In genomic region chrX:134365923-134366322, GRCh38 we compare ENCODE assay signal across 28 cellular contexts. TPM values are rescaled to one million over a fixed set of nuclear protein-coding genes. Genes with fewer than 3 reads are reported as not detected.
DNase-seq lines count a peak whose midpoint lies in the region; FAIRE-seq and TF ChIP-seq lines count a peak whose summit lies in the region.
"Had no signal": no experiment of that assay in that cellular context is flagged by ENCODE, and none has a peak within 500 bp of the region (broad histone marks: within the 10 kb centered on the region; RNA-seq: fewer than 3 reads in every experiment).

No MANE protein-coding gene starts in this region.

- H3K36me3 ChIP-seq in keratinocyte (ENCODE audit: control insufficient read depth in 2 of 2, extremely low read depth in 1 of 2, insufficient read depth in 2 of 2, low read length in 2 of 2) (no peaks in the 10 kb centered on the region), GM23248 (ENCODE audit: low read depth) (no peaks in the 10 kb centered on the region)
- H3K36me3 ChIP-seq: brain microvascular endothelial cell, gastroesophageal sphincter, ovary, right lobe of liver, SJCRH30, stomach, transverse colon had no signal

- H3K4me1 ChIP-seq in keratinocyte (ENCODE audit: control insufficient read depth, extremely low read depth, insufficient read depth, low read length) (peaks cover 3% of the 10 kb centered on the region), GM23248 (ENCODE audit: insufficient read depth) (no peaks in the 10 kb centered on the region)
- H3K4me1 ChIP-seq: gastroesophageal sphincter, right lobe of liver, SJCRH30, stomach, transverse colon had no signal

- 85 to 89% methylated on average over 2 of the region's 2 CpGs for WGBS in GM23248 (ENCODE audit: low coverage in 1 of 2, low lambda C conversion rate in 2 of 2, missing lambda C conversion rate in 2 of 2), 2 experiments

- H3K9me2 ChIP-seq in GM23248 (ENCODE audit: insufficient read depth): no peaks in the 10 kb centered on the region

- DNase-seq in ELR (ENCODE audit: low read depth) (peak; percentile 50), HT1080 (ENCODE audit: low read depth) (peak; percentile 2), RKO (ENCODE audit: low spot score) (peak; percentile 49), keratinocyte (ENCODE audit: low read depth, low spot score) (peak; percentile 19), GOT3 (lab: John Stamatoyannopoulos, UW) (no peak), AML-193 (lab: John Stamatoyannopoulos, UW) (no peak), GM23248 (no peak)
- DNase-seq: activated CD8-positive, alpha-beta memory T cell treated with anti-CD3 and anti-CD28 coated beads for 24 hours; activated T-cell treated with anti-CD3 and anti-CD28 coated beads, Interleukin-2, amount 50 U/mL, for 1 hour; brain microvascular endothelial cell; CD4-positive, alpha-beta T cell; GDM1; hypothalamus; NCI-H1436; NCI-H446; NK-92 treated with Interleukin-12 subunit alpha and Interleukin-12 subunit beta, amount 100 ng/mL, for 24 hours; ovary; right lobe of liver; SJCRH30; stimulated activated CD4-positive, alpha-beta T cell treated with anti-CD3 and anti-CD28 coated beads, Interleukin-15, amount 100 ng/mL, for 24 hours; stomach; T-helper 1 cell; transverse colon had no signal

- H3K27me3 ChIP-seq in keratinocyte (ENCODE audit: control insufficient read depth, extremely low read depth, insufficient read depth, low read length) (no peaks in the 10 kb centered on the region), GM23248 (replicated peaks; ENCODE audit: insufficient read depth) (no peaks in the 10 kb centered on the region)
- H3K27me3 ChIP-seq: brain microvascular endothelial cell, gastroesophageal sphincter, ovary, right lobe of liver, SJCRH30, stomach, transverse colon had no signal

- peak overlapping the region; percentile 22 for H2AFZ ChIP-seq in keratinocyte (ENCODE audit: control insufficient read depth, low read length)
- no peak overlapping the region for H2AFZ ChIP-seq in GM23248

- H3K79me2 ChIP-seq in keratinocyte (ENCODE audit: control insufficient read depth, insufficient read depth, low read length) (no peaks in the 10 kb centered on the region), GM23248 (ENCODE audit: insufficient read depth) (no peaks in the 10 kb centered on the region)

- in situ Hi-C loops in GM23248 (cut with MboI): no loop called here

- peak overlapping the region; percentile 48 for H3K4me2 ChIP-seq in keratinocyte (ENCODE audit: control insufficient read depth, extremely low read depth, insufficient read depth, low read depth, low read length)
- H3K4me2 ChIP-seq in GM23248 (ENCODE audit: unreplicated experiment): no peak overlapping the region

- H3K4me3 ChIP-seq in keratinocyte (ENCODE audit: control insufficient read depth in 2 of 3, extremely low read depth in 1 of 3, insufficient read depth in 2 of 3, low read depth in 1 of 3, low read length in 3 of 3) (peak overlapping the region in 1 of 3 experiments; percentile 14), GM23248 (no peak overlapping the region)
- H3K4me3 ChIP-seq: gastroesophageal sphincter, ovary, right lobe of liver, SJCRH30, stomach, transverse colon had no signal

- TF ChIP-seq CTCF in keratinocyte (optimal IDR thresholded peaks at IDR 0.05 in 1 of 3, IDR thresholded peaks at IDR 0.05 in 1 of 3, conservative IDR thresholded peaks at IDR 0.05 in 1 of 3; ENCODE audit: extremely low read depth in 1 of 3, insufficient read depth in 2 of 3, low read length in 3 of 3): no peak

- H3K9me1 ChIP-seq in keratinocyte (ENCODE audit: control insufficient read depth, extremely low read depth, insufficient read depth, low read length): no peaks in the 10 kb centered on the region

- H3K27ac ChIP-seq in keratinocyte (ENCODE audit: control insufficient read depth, insufficient read depth, low read length): no peak overlapping the region
- H3K27ac ChIP-seq in GM23248: no peak overlapping the region
- H3K27ac ChIP-seq: brain microvascular endothelial cell, gastroesophageal sphincter, ovary, right lobe of liver, SJCRH30, stomach, transverse colon had no signal

- no peaks in the 10 kb centered on the region for H3K9me3 ChIP-seq in keratinocyte (ENCODE audit: control insufficient read depth, low read depth, low read length)
- no peaks in the 10 kb centered on the region for H3K9me3 ChIP-seq in GM23248 (ENCODE audit: low read depth)
- H3K9me3 ChIP-seq: gastroesophageal sphincter, ovary, right lobe of liver, SJCRH30, stomach, transverse colon had no signal

- H3K9ac ChIP-seq in keratinocyte (ENCODE audit: control insufficient read depth, extremely low read depth, insufficient read depth, low read length) (no peak overlapping the region), GM23248 (no peak overlapping the region)

- no peaks in the 10 kb centered on the region for H4K20me1 ChIP-seq in keratinocyte (ENCODE audit: control insufficient read depth, extremely low read depth, insufficient read depth, low read length)
- no peaks in the 10 kb centered on the region for H4K20me1 ChIP-seq in GM23248 (ENCODE audit: insufficient read depth)

- FAIRE-seq in keratinocyte (lab: Jason Lieb, UNC): peak; percentile 44
- FAIRE-seq: colon, HepG2, islet of Langerhans, TTC549 had no signal

- dilution Hi-C loops in keratinocyte (cut with MboI; ENCODE audit: extremely low pct_ligation_motif_present, low sequenced_read_pairs): no loop called here

- no peaks in the 10 kb centered on the region for H3F3A ChIP-seq in GM23248 (ENCODE audit: insufficient read depth)

RNA-seq across cellular contexts. Expression of gene PHF6, which starts 7.2 kb away (rescaled TPM):
- total RNA-seq in HT1080 (2014; rRNA removed; shearing (Covaris generic)): 16.8 and 29.4 TPM in 2 replicates
- polyA plus RNA-seq in HT1080 (2015; cell fraction: cytosol; rRNA removed): 26.3 and 33.6 TPM in 2 replicates
- 51.1 and 58.5 TPM in 2 replicates for polyA plus RNA-seq in HT1080 (2015; cell fraction: nucleus; rRNA removed)
- polyA plus RNA-seq in keratinocyte (9.9 to 23.2 TPM (median 13.6 TPM) in 3 replicates), GM23248 (2016; fragmentation: Nextera tagmentation; extraction: Ambion mirVana) (14.9 and 15.1 TPM in 2 replicates)
- 14.6 TPM for polyA plus RNA-seq in keratinocyte (2011; ENCODE audit: low read depth)
- polyA plus RNA-seq in keratinocyte (2011; cell fraction: cytosol; rRNA removed): 8.4 and 17.4 TPM in 2 replicates
- polyA plus RNA-seq in keratinocyte (2011; cell fraction: nucleus; rRNA removed): 17.1 and 20.4 TPM in 2 replicates
- polyA plus RNA-seq in keratinocyte (2012; ENCODE audit: low replicate concordance): 9.6 and 17.2 TPM in 2 replicates
- polyA minus RNA-seq in keratinocyte: 4.3 to 28.7 TPM (median 9.6 TPM) in 3 replicates
- 12.3 TPM for polyA minus RNA-seq in keratinocyte (2011; cell fraction: cytosol; rRNA and poly(A)+ RNA removed)
- polyA minus RNA-seq in keratinocyte (2011; cell fraction: nucleus; rRNA and poly(A)+ RNA removed): 11.5 and 24.3 TPM in 2 replicates
- total RNA-seq in GM23248 (2014; rRNA removed; shearing (Covaris generic)): 17.8 and 22.0 TPM in 2 replicates

Comparison
In these comparisons a context has a peak if more than half of its experiments do, and no peak if none do; other contexts are left out.
1. DNase-seq: peak in ELR (single experiment), HT1080 (single experiment), RKO (single experiment) and keratinocyte (single experiment); none in GOT3 (single experiment), AML-193 (0 of 2) and GM23248 (single experiment).